In genomic region chr7:5045558-5046396, GRCh38 we compare ENCODE assay signal across 8 cellular contexts. TPM values are rescaled to one million over a fixed set of nuclear protein-coding genes. Genes with fewer than 3 reads are reported as not detected.
DNase-seq lines count a peak whose midpoint lies in the region; ATAC-seq and TF ChIP-seq lines count a peak whose summit lies in the region.

Gene RBAK, plus strand, starts transcription at chr7:5045860. Its CDS starts 2,217 bp downstream, at chr7:5048077.

- TF ChIP-seq POLR2A in adrenal gland (IDR thresholded peaks at IDR 0.05) (peak in 1 of 2 donors; percentile 64), upper lobe of left lung (IDR thresholded peaks at IDR 0.05) (peak in 3 of 4 donors; percentile 58 to 75 (median 65))

- no peak for TF ChIP-seq EP300 in upper lobe of left lung (IDR thresholded peaks at IDR 0.05)

- H3K4me1 Mint-ChIP-seq in T-cell: peaks cover 43 to 51% (median 43%) of the 10 kb centered on the region in 3 donors

- ATAC-seq in HG02840 (IDR thresholded peaks at IDR 0.05; ENCODE audit: low FRiP score, unreplicated experiment) (peak; percentile 99), T-cell (replicated peaks in 1 of 4) (peak; percentile 99 to 100 (median 100)), heart right ventricle (peak; percentile 100), upper lobe of left lung (ENCODE audit: low FRiP score in 2 of 2) (peak; percentile 100)

- H3K4me3 ChIP-seq in adrenal gland (peak within 1 kb of the TSS; percentile 21 to 96 (median 92)), heart right ventricle (peak within 1 kb of the TSS; percentile 73 to 99 (median 94)), upper lobe of left lung (peak within 1 kb of the TSS; percentile 77 to 97 (median 93))

- H3K27me3 ChIP-seq in adrenal gland: no peaks in the 10 kb centered on the region
- no peaks in the 10 kb centered on the region for H3K27me3 ChIP-seq in heart right ventricle
- no peaks in the 10 kb centered on the region for H3K27me3 ChIP-seq in upper lobe of left lung

- H3K36me3 Mint-ChIP-seq in T-cell: peaks cover 26% of the 10 kb centered on the region

- H3K27ac Mint-ChIP-seq in T-cell: peak within 1 kb of the TSS; percentile 88

- TF ChIP-seq CTCF in GM13976 (IDR thresholded peaks at IDR 0.05; ENCODE audit: borderline replicate concordance, control extremely low read depth, extremely low read depth, insufficient read depth, missing control alignments) (no peak), adrenal gland (IDR thresholded peaks at IDR 0.05) (peak in 1 of 6 experiments; percentile 24), heart right ventricle (IDR thresholded peaks at IDR 0.05) (peak in 1 of 9 donors; percentile 3), upper lobe of left lung (IDR thresholded peaks at IDR 0.05) (peak in 2 of 6 experiments; percentile 8 to 37)

- H3K4me3 Mint-ChIP-seq in T-cell: peak within 1 kb of the TSS; percentile 91 to 93 (median 92)

- H3K27ac ChIP-seq in adrenal gland: peak within 1 kb of the TSS; percentile 30 to 93 (median 81)
- peak within 1 kb of the TSS; percentile 44 to 97 (median 91) for H3K27ac ChIP-seq in heart right ventricle
- H3K27ac ChIP-seq in upper lobe of left lung: peak within 1 kb of the TSS; percentile 82 to 90 (median 88)

- H3K36me3 ChIP-seq in adrenal gland (replicated peaks in 1 of 2): peaks cover 0 to 15% of the 10 kb centered on the region in 2 donors
- peaks cover 0 to 29% (median 22%) of the 10 kb centered on the region in 9 donors for H3K36me3 ChIP-seq in heart right ventricle
- H3K36me3 ChIP-seq in upper lobe of left lung: peaks cover 0 to 20% (median 13%) of the 10 kb centered on the region in 4 donors

- intact Hi-C loops in adrenal gland (cut with DNase I): no loop called here
- intact Hi-C loops in heart right ventricle (cut with DNase I): no loop called here
- intact Hi-C loops in posterior cingulate gyrus (cut with DNase I): no loop called here

- peaks cover 0 to 3% (median 2%) of the 10 kb centered on the region in 3 donors for H3K9me3 Mint-ChIP-seq in T-cell

- CTCF ChIA-PET in T-cell (lab: Charles Lee): interaction anchor here (0.6 to 1.1 kb wide), 3 partner anchors 72 to 99 kb away, joined by 3 to 13 read pairs (median 7); no protein-coding TSS in a partner anchor

- in situ Hi-C loops in GM13976 (cut with MboI; ENCODE audit: low sequenced_read_pairs, unreplicated experiment): no loop called here

- H3K27me3 Mint-ChIP-seq in T-cell: no peaks in the 10 kb centered on the region

- peaks cover 4 to 9% of the 10 kb centered on the region in 2 donors for H3K4me1 ChIP-seq in adrenal gland (replicated peaks in 1 of 2)
- H3K4me1 ChIP-seq in heart right ventricle: peaks cover 0 to 14% (median 11%) of the 10 kb centered on the region in 9 donors
- peaks cover 5 to 10% (median 8%) of the 10 kb centered on the region in 4 donors for H3K4me1 ChIP-seq in upper lobe of left lung

- DNase-seq in GM13976 (ENCODE audit: low spot score): peak; percentile 94
- DNase-seq in NCI-H146 (lab: John Stamatoyannopoulos, UW): peak; percentile 93
- DNase-seq in T-cell: peak; percentile 72 to 91 (median 85)
- peak; percentile 94 to 98 (median 97) for DNase-seq in adrenal gland
- peak; percentile 96 for DNase-seq in heart right ventricle
- peak; percentile 88 to 99 (median 92) for DNase-seq in posterior cingulate gyrus
- DNase-seq in upper lobe of left lung: peak; percentile 94 to 99

- peaks cover 0 to under 1% (median 0%) of the 10 kb centered on the region in 3 donors for H3K9me3 ChIP-seq in adrenal gland (replicated peaks in 1 of 3)
- peaks cover 0 to 11% (median 0%) of the 10 kb centered on the region in 11 donors for H3K9me3 ChIP-seq in heart right ventricle
- peaks cover 0 to 3% (median 0%) of the 10 kb centered on the region in 4 donors for H3K9me3 ChIP-seq in upper lobe of left lung

- POLR2A ChIA-PET in T-cell (lab: Charles Lee): interaction anchor here in 1 of 2 donors (0.6 kb wide), 1 partner anchor 300 kb away, joined by 4 read pairs; no protein-coding TSS in a partner anchor

- WGBS in adrenal gland, 4 donors: 0 to 1% (median 1%) methylated on average over 16 to 68 of the region's 69 CpGs
- 1% methylated on average over 65 to 69 of the region's 69 CpGs for WGBS in heart right ventricle, 2 donors
- 3 to 22% methylated on average over 1 to 29 of the region's 69 CpGs for WGBS in upper lobe of left lung, 2 donors

RNA-seq across cellular contexts. Expression of gene RBAK, which starts in this region (rescaled TPM):
- total RNA-seq in T-cell: 10 to 100 TPM; 14.8 to 21.4 (median 17.4) TPM
- 10 to 100 TPM in 2 of 8 donors, 1 to 10 TPM in 6; 4.1 to 12.1 (median 8.5) TPM for total RNA-seq in adrenal gland
- 1 to 10 TPM; 4.6 to 9.8 (median 6.0) TPM for polyA plus RNA-seq in adrenal gland
- 10 to 100 TPM in 5 of 10 donors, 1 to 10 TPM in 5; 6.4 to 11.2 (median 10.1) TPM for total RNA-seq in heart right ventricle
- polyA plus RNA-seq in heart right ventricle: 1 to 10 TPM; 3.2 to 6.8 TPM
- total RNA-seq in upper lobe of left lung: 10 to 100 TPM in 2 of 6 donors, 1 to 10 TPM in 4; 5.3 to 18.5 (median 8.9) TPM

Comparison
In these comparisons a context has a peak if more than half of its experiments do, and no peak if none do; other contexts are left out.
1. Peak in every context shown above with its lines: DNase-seq, ATAC-seq, H3K4me3 ChIP-seq and H3K27ac ChIP-seq.